Comparison of ENCODE assay signal across 17 cellular contexts in genomic region chr7:2012044-2012900, GRCh38.
DNase-seq lines count a peak whose midpoint lies in the region; ATAC-seq, FAIRE-seq and TF ChIP-seq lines count a peak whose summit lies in the region.
"Had no signal": no experiment of that assay in that cellular context is flagged by ENCODE, and none has a peak within 500 bp of the region (broad histone marks: within the 10 kb centered on the region; RNA-seq: fewer than 3 reads in every experiment).

No MANE protein-coding gene starts in this region.

- no peak overlapping the region for H2BK120ac ChIP-seq in neuronal stem cell (ENCODE audit: low read depth, low read length)

- H2BK15ac ChIP-seq in neuronal stem cell (ENCODE audit: low read length): no peak overlapping the region

- H2BK5ac ChIP-seq in neuronal stem cell (ENCODE audit: low read length): no peak overlapping the region

- peak overlapping the region; percentile 65 for H2BK12ac ChIP-seq in neuronal stem cell (ENCODE audit: low read length)

- peaks cover 39% of the 10 kb centered on the region for H4K20me1 ChIP-seq in DND-41 (ENCODE audit: insufficient read depth, low read length)

- peaks cover 10% of the 10 kb centered on the region for H3K79me1 ChIP-seq in neuronal stem cell (ENCODE audit: low read depth, low read length)

- H2AFZ ChIP-seq in DND-41 (ENCODE audit: low read depth, low read length): no peak overlapping the region
- no peak overlapping the region for H2AFZ ChIP-seq in neuronal stem cell (ENCODE audit: low read length)

- no peaks in the 10 kb centered on the region for H3K79me2 ChIP-seq in DND-41 (ENCODE audit: insufficient read depth, low read length)

- no peak for ATAC-seq in DND-41 (ENCODE audit: insufficient read depth, low read depth)
- no peak for ATAC-seq in left cardiac atrium
- ATAC-seq: activated CD8-positive, alpha-beta T cell treated with anti-CD3 and anti-CD28 coated beads for 36 hours; gastroesophageal sphincter had no signal

- H3K27me3 ChIP-seq in DND-41 (ENCODE audit: insufficient read depth, low read length, poor library complexity) (no peaks in the 10 kb centered on the region), neuronal stem cell (ENCODE audit: control insufficient read depth in 3 of 3, insufficient read depth in 3 of 3, low read depth in 1 of 3, low read length in 3 of 3) (no peaks in the 10 kb centered on the region)
- H3K27me3 ChIP-seq: adrenal gland, gastroesophageal sphincter had no signal

- intact Hi-C loops in left cardiac atrium (cut with DNase I): no loop called here

- H3K14ac ChIP-seq in neuronal stem cell (ENCODE audit: low read length): peak overlapping the region; percentile 75

- H3K4me2 ChIP-seq in DND-41 (ENCODE audit: insufficient read depth, low read length): no peak overlapping the region
- no peak overlapping the region for H3K4me2 ChIP-seq in neuronal stem cell (ENCODE audit: insufficient read depth, low read length, poor library complexity, severe bottlenecking)
- H3K4me2 ChIP-seq: KMS-11 had no signal

- H3K9me3 ChIP-seq in DND-41 (ENCODE audit: insufficient read depth, low read length, severe bottlenecking) (no peaks in the 10 kb centered on the region), neuronal stem cell (replicated peaks in 1 of 2; ENCODE audit: control insufficient read depth in 2 of 2, insufficient read depth in 1 of 2, low read depth in 1 of 2, low read length in 2 of 2) (no peaks in the 10 kb centered on the region)
- H3K9me3 ChIP-seq: adrenal gland, gastroesophageal sphincter had no signal

- H3K18ac ChIP-seq in neuronal stem cell (ENCODE audit: low read length): peak overlapping the region; percentile 38

- no peak overlapping the region for H2AK5ac ChIP-seq in neuronal stem cell (ENCODE audit: low read depth, low read length)

- no peak for TF ChIP-seq CTCF in DND-41 (IDR thresholded peaks at IDR 0.05; ENCODE audit: borderline replicate concordance, extremely low read depth, low read length, poor library complexity, severe bottlenecking)

- H3K4ac ChIP-seq in neuronal stem cell (ENCODE audit: low read length): no peak overlapping the region

- H3K36me3 ChIP-seq in DND-41 (ENCODE audit: insufficient read depth, low read length) (peaks cover 52% of the 10 kb centered on the region), neuronal stem cell (replicated peaks in 1 of 2; ENCODE audit: control insufficient read depth in 2 of 2, insufficient read depth in 2 of 2, low read length in 2 of 2) (peaks cover 7 to 10% of the 10 kb centered on the region in 2 donors)
- H3K36me3 ChIP-seq: adrenal gland had no signal

- no peak for FAIRE-seq in RCC 7860 (lab: Jason Lieb, UNC)

- H3K4me3 ChIP-seq in DND-41 (ENCODE audit: low read depth in 1 of 2, low read length in 2 of 2): no peak overlapping the region
- no peak overlapping the region for H3K4me3 ChIP-seq in neuronal stem cell (ENCODE audit: low read length in 2 of 2)
- H3K4me3 ChIP-seq: adrenal gland, gastroesophageal sphincter had no signal

- WGBS in neuronal stem cell (ENCODE audit: extremely low coverage in 2 of 2, insufficient read length in 2 of 2, insufficient replicate concordance in 1 of 2), 2 donors: no CpG with 5 or more reads among the region's 28 CpGs

- H4K8ac ChIP-seq in neuronal stem cell (ENCODE audit: low read depth, low read length): peak overlapping the region; percentile 82

- H3K27ac ChIP-seq in DND-41 (ENCODE audit: low read length) (peak overlapping the region; percentile 36; the same call in 1 of the 2 replicates), neuronal stem cell (replicated peaks; ENCODE audit: low read length) (no peak overlapping the region)
- H3K27ac ChIP-seq: adrenal gland, gastroesophageal sphincter, KMS-11 had no signal

- H4K91ac ChIP-seq in neuronal stem cell (ENCODE audit: low read depth, low read length, poor library complexity): no peak overlapping the region

- H3K9ac ChIP-seq in DND-41 (ENCODE audit: low read depth, low read length) (no peak overlapping the region), neuronal stem cell (ENCODE audit: low read depth, low read length, poor library complexity) (peak overlapping the region; percentile 44)
- H3K9ac ChIP-seq: KMS-11 had no signal

- no peak overlapping the region for H3K23ac ChIP-seq in neuronal stem cell (ENCODE audit: low read depth, low read length, poor library complexity)

- H3K4me1 ChIP-seq in DND-41 (ENCODE audit: insufficient read depth, low read length) (no peaks in the 10 kb centered on the region), neuronal stem cell (ENCODE audit: control insufficient read depth in 2 of 2, insufficient read depth in 1 of 2, low read depth in 1 of 2, low read length in 2 of 2) (no peaks in the 10 kb centered on the region)
- H3K4me1 ChIP-seq: adrenal gland had no signal

- DNase-seq in 8988T (peak; percentile 6), DND-41 (no peak), left cardiac atrium (peak; percentile 22), neuronal stem cell (ENCODE audit: low spot score) (no peak), NCI-H1048 (lab: John Stamatoyannopoulos, UW) (no peak), RCC 7860 (ENCODE audit: low spot score) (no peak), GM19240 (ENCODE audit: insufficient read length, low spot score) (no peak), LoVo (ENCODE audit: low spot score) (no peak)
- DNase-seq: activated CD8-positive, alpha-beta T cell treated with anti-CD3 and anti-CD28 coated beads for 36 hours; naive B cell; NCI-H1105 treated with DMSO at 0.1 percent for 48 hours; stimulated activated CD4-positive, alpha-beta T cell treated with anti-CD3 and anti-CD28 coated beads, Interleukin-15, amount 100 ng/mL, for 24 hours; stimulated activated naive CD4-positive, alpha-beta T cell treated with Interleukin-2 at 50 U/mL for 16 hours; trophoblast cell had no signal

Comparison
In these comparisons a context has a peak if more than half of its experiments do, and no peak if none do; other contexts are left out.
1. DNase-seq: peak in 8988T (single experiment) and left cardiac atrium (single experiment); none in DND-41 (single experiment), neuronal stem cell (single experiment), NCI-H1048 (single experiment), RCC 7860 (single experiment), GM19240 (single experiment) and LoVo (single experiment).